Comparison of ENCODE assay signal across 26 cellular contexts in genomic region chrX:121405826-121406225, GRCh38.
"Had no signal": no experiment of that assay in that cellular context is flagged by ENCODE, and none has a peak within 500 bp of the region (broad histone marks: within the 10 kb centered on the region; RNA-seq: fewer than 3 reads in every experiment).

No MANE protein-coding gene starts in this region.

- H3K4me1 Mint-ChIP-seq: natural killer cell; nephron; neural progenitor cell; stimulated activated effector memory CD8-positive, alpha-beta T cell treated with anti-CD3 and anti-CD28 coated beads, Interleukin-12 subunit alpha, Interleukin-12 subunit beta, amount 100 ng/mL, for 72 hours; stimulated activated naive B cell treated with anti-CD40 and anti-IgM and Interleukin-4, amounts not matched to agents 10 μg/mL and 1 μg/mL and 100 μg/mL, for 72 hours had no signal

- H3K27me3 ChIP-seq: neural progenitor cell, ovary, right lobe of liver, sigmoid colon, stomach, tibial artery, transverse colon, upper lobe of left lung, vagina had no signal

- H3K36me3 Mint-ChIP-seq: natural killer cell; neural progenitor cell; stimulated activated effector memory CD8-positive, alpha-beta T cell treated with anti-CD3 and anti-CD28 coated beads, Interleukin-12 subunit alpha, Interleukin-12 subunit beta, amount 100 ng/mL, for 72 hours; stimulated activated naive B cell treated with anti-CD40 and anti-IgM and Interleukin-4, amounts not matched to agents 10 μg/mL and 1 μg/mL and 100 μg/mL, for 72 hours had no signal

- H3K27me3 Mint-ChIP-seq: progenitor cell of endocrine pancreas; stimulated activated naive B cell treated with anti-CD40 and anti-IgM and Interleukin-4, amounts not matched to agents 10 μg/mL and 1 μg/mL and 100 μg/mL, for 72 hours; stimulated activated naive CD8-positive, alpha-beta T cell treated with anti-CD3 and anti-CD28 coated beads, Interleukin-15, Interleukin-2, amounts not matched to agents 100 ng/mL and 50 ng/mL, for 24 hours had no signal

- H3K9ac ChIP-seq: neural progenitor cell, parathyroid adenoma had no signal

- H3K27ac ChIP-seq: neural progenitor cell, ovary, parathyroid adenoma, psoas muscle, right lobe of liver, sigmoid colon, stomach, tibial artery, transverse colon, upper lobe of left lung, vagina had no signal

- H3K4me1 ChIP-seq: neural progenitor cell, parathyroid adenoma, psoas muscle, right lobe of liver, sigmoid colon, stomach, tibial artery, transverse colon, upper lobe of left lung, vagina had no signal

- H3K9me3 ChIP-seq: ovary, psoas muscle, right lobe of liver, sigmoid colon, stomach, tibial artery, transverse colon, upper lobe of left lung, vagina had no signal

- H3K4me3 ChIP-seq: neural progenitor cell, ovary, psoas muscle, right lobe of liver, sigmoid colon, stomach, tibial artery, transverse colon, upper lobe of left lung, vagina had no signal

- H3K27ac Mint-ChIP-seq: natural killer cell; nephron; neural progenitor cell; progenitor cell of endocrine pancreas; stimulated activated effector memory CD8-positive, alpha-beta T cell treated with anti-CD3 and anti-CD28 coated beads, Interleukin-12 subunit alpha, Interleukin-12 subunit beta, amount 100 ng/mL, for 72 hours; stimulated activated naive B cell treated with anti-CD40 and anti-IgM and Interleukin-4, amounts not matched to agents 10 μg/mL and 1 μg/mL and 100 μg/mL, for 72 hours; stimulated activated naive CD8-positive, alpha-beta T cell treated with anti-CD3 and anti-CD28 coated beads, Interleukin-15, Interleukin-2, amounts not matched to agents 100 ng/mL and 50 ng/mL, for 24 hours had no signal

- DNase-seq: natural killer cell; occipital lobe; ovary; posterior cingulate gyrus; psoas muscle; right cardiac atrium; right lobe of liver; sigmoid colon; small intestine; stimulated activated CD4-positive, alpha-beta T cell treated with anti-CD3 and anti-CD28 coated beads, Interleukin-15, amount 100 ng/mL, for 24 hours; stimulated activated CD4-positive, alpha-beta T cell treated with anti-CD3 and anti-CD28 coated beads, Interleukin-2, amount 100 ng/mL, for 24 hours; stimulated activated CD4-positive, alpha-beta T cell treated with anti-CD3 and anti-CD28 coated beads, Interleukin-2, amount 100 ng/mL, for 48 hours; stimulated activated CD4-positive, alpha-beta T cell treated with anti-CD3 and anti-CD28 coated beads, Interleukin-4, amount 100 ng/mL, for 24 hours; stimulated activated naive B cell treated with anti-CD40 and anti-IgM and Interleukin-4, amounts not matched to agents 10 μg/mL and 1 μg/mL and 100 μg/mL, for 72 hours; stimulated activated naive CD4-positive, alpha-beta T cell treated with Interleukin-2 at 50 U/mL for 16 hours; stomach; tibial artery; transverse colon; upper lobe of left lung had no signal

- H3K9me3 Mint-ChIP-seq: nephron; stimulated activated effector memory CD8-positive, alpha-beta T cell treated with anti-CD3 and anti-CD28 coated beads, Interleukin-12 subunit alpha, Interleukin-12 subunit beta, amount 100 ng/mL, for 72 hours; stimulated activated naive B cell treated with anti-CD40 and anti-IgM and Interleukin-4, amounts not matched to agents 10 μg/mL and 1 μg/mL and 100 μg/mL, for 72 hours; stimulated activated naive CD8-positive, alpha-beta T cell treated with anti-CD3 and anti-CD28 coated beads, Interleukin-15, Interleukin-2, amounts not matched to agents 100 ng/mL and 50 ng/mL, for 24 hours had no signal

- H3K36me3 ChIP-seq: neural progenitor cell, ovary, right lobe of liver, sigmoid colon, stomach, tibial artery, transverse colon, upper lobe of left lung, vagina had no signal

- H3K4me3 Mint-ChIP-seq: natural killer cell; nephron; neural progenitor cell; stimulated activated effector memory CD8-positive, alpha-beta T cell treated with anti-CD3 and anti-CD28 coated beads, Interleukin-12 subunit alpha, Interleukin-12 subunit beta, amount 100 ng/mL, for 72 hours; stimulated activated naive B cell treated with anti-CD40 and anti-IgM and Interleukin-4, amounts not matched to agents 10 μg/mL and 1 μg/mL and 100 μg/mL, for 72 hours; stimulated activated naive CD8-positive, alpha-beta T cell treated with anti-CD3 and anti-CD28 coated beads, Interleukin-15, Interleukin-2, amounts not matched to agents 100 ng/mL and 50 ng/mL, for 24 hours had no signal
